Comparison of ENCODE assay signal across 8 cellular contexts in genomic region chr5:98796197-98796972, GRCh38. TPM values are rescaled to one million over a fixed set of nuclear protein-coding genes. Genes with fewer than 3 reads are reported as not detected.
A peak's percentile ranks its signal among the peaks of the same experiment; 100 is the strongest.
DNase-seq lines count a peak whose midpoint lies in the region; ATAC-seq and TF ChIP-seq lines count a peak whose summit lies in the region.

No MANE protein-coding gene starts in this region.

- peaks cover 13% of the 10 kb centered on the region for H3K4me1 ChIP-seq in BE2C

- no peak overlapping the region for H3K4me3 Mint-ChIP-seq in activated T-cell treated with anti-CD3 and anti-CD28 coated beads, Interleukin-2, amount 50 U/mL, for 4 hours

- peaks cover 4% of the 10 kb centered on the region for H3K4me1 Mint-ChIP-seq in activated T-cell treated with anti-CD3 and anti-CD28 coated beads, Interleukin-2, amount 50 U/mL, for 4 hours (ENCODE audit: low read depth)

- no peak overlapping the region for H3K4me3 ChIP-seq in BE2C (ENCODE audit: low read depth, low read length)

- H3K27me3 ChIP-seq in BE2C = no peaks in the 10 kb centered on the region

- TF ChIP-seq CTCF in BE2C (IDR thresholded peaks at IDR 0.05; ENCODE audit: low read depth, low read length) = peak; percentile 97

- no peaks in the 10 kb centered on the region for H3K27me3 Mint-ChIP-seq in activated T-cell treated with anti-CD3 and anti-CD28 coated beads, Interleukin-2, amount 50 U/mL, for 4 hours (ENCODE audit: low read depth)

- H3K9me3 Mint-ChIP-seq in activated T-cell treated with anti-CD3 and anti-CD28 coated beads, Interleukin-2, amount 50 U/mL, for 4 hours = no peaks in the 10 kb centered on the region

- peaks cover 24% of the 10 kb centered on the region for H3K36me3 ChIP-seq in BE2C

- ATAC-seq in GM18498 (IDR thresholded peaks at IDR 0.05; ENCODE audit: unreplicated experiment) = peak; percentile 82
- ATAC-seq in HG02938 (IDR thresholded peaks at IDR 0.05; ENCODE audit: unreplicated experiment) = peak; percentile 86
- ATAC-seq in activated T-cell treated with anti-CD3 and anti-CD28 coated beads, Interleukin-2, amount 50 U/mL, for 4 hours = peak; percentile 62 to 79
- ATAC-seq in GM18520 (IDR thresholded peaks at IDR 0.05; ENCODE audit: unreplicated experiment) = no peak

- peak; percentile 60 for DNase-seq in BE2C
- peak; percentile 50 for DNase-seq in NCI-H226
- peak; percentile 43 for DNase-seq in activated T-cell treated with anti-CD3 and anti-CD28 coated beads, Interleukin-2, amount 50 U/mL, for 4 hours
- peak; percentile 44 for DNase-seq in fibroblast of the conjunctiva (ENCODE audit: low read depth)
- DNase-seq in pons (ENCODE audit: low spot score) = peak; percentile 64

- H3K9me3 ChIP-seq in BE2C = no peaks in the 10 kb centered on the region

- peaks cover 7% of the 10 kb centered on the region for H3K36me3 Mint-ChIP-seq in activated T-cell treated with anti-CD3 and anti-CD28 coated beads, Interleukin-2, amount 50 U/mL, for 4 hours (ENCODE audit: insufficient read depth)

RNA-seq across cellular contexts. Expression of gene RGMB, which starts 22.9 kb away (rescaled TPM):
- polyA plus RNA-seq in BE2C (2012; ENCODE audit: insufficient read depth, insufficient read length, low read depth) = 37.2 TPM
- 1 to 10 TPM; 2.5 to 3.8 (median 3.6) TPM for total RNA-seq in activated T-cell treated with anti-CD3 and anti-CD28 coated beads, Interleukin-2, amount 50 U/mL, for 4 hours
